In genomic region chr19:53103141-53103902, GRCh38 we compare ENCODE assay signal across 8 cellular contexts. TPM values are rescaled to one million over a fixed set of nuclear protein-coding genes. Genes with fewer than 3 reads are reported as not detected.
DNase-seq lines count a peak whose midpoint lies in the region; ATAC-seq and TF ChIP-seq lines count a peak whose summit lies in the region.

Gene ZNF160, minus strand, starts transcription at chr19:53103422. Its CDS starts 17,146 bp downstream, at chr19:53086276.

- peak within 1 kb of the TSS; percentile 97 for H3K9ac ChIP-seq in adipocyte (ENCODE audit: low read length)
- peak within 1 kb of the TSS; percentile 82 for H3K9ac ChIP-seq in parathyroid adenoma

- TF ChIP-seq CTCF in cardiac muscle cell (IDR thresholded peaks at IDR 0.05; ENCODE audit: low read depth, low read length) (no peak), parathyroid adenoma (IDR thresholded peaks at IDR 0.05) (no peak), tibial nerve (IDR thresholded peaks at IDR 0.05) (no peak)

- H3K4me1 ChIP-seq in adipocyte (ENCODE audit: control insufficient read depth, insufficient read depth, low read length): peaks cover 11% of the 10 kb centered on the region
- H3K4me1 ChIP-seq in cardiac muscle cell (ENCODE audit: low read depth): peaks cover 13% of the 10 kb centered on the region
- H3K4me1 ChIP-seq in parathyroid adenoma: peaks cover 2% of the 10 kb centered on the region
- peaks cover 0 to 33% (median 12%) of the 10 kb centered on the region in 4 donors for H3K4me1 ChIP-seq in tibial nerve

- H3K27ac ChIP-seq in cardiac muscle cell (peak within 1 kb of the TSS; percentile 36), parathyroid adenoma (peak within 1 kb of the TSS; percentile 88), tibial nerve (peak within 1 kb of the TSS; percentile 78 to 94 (median 92))

- H3K9me3 ChIP-seq in adipocyte (ENCODE audit: control insufficient read depth, low read length): peaks cover 5% of the 10 kb centered on the region
- no peaks in the 10 kb centered on the region for H3K9me3 ChIP-seq in cardiac muscle cell (ENCODE audit: low read depth)
- no peaks in the 10 kb centered on the region for H3K9me3 ChIP-seq in parathyroid adenoma (ENCODE audit: control insufficient read depth, low read length)
- peaks cover 0 to 4% (median 1%) of the 10 kb centered on the region in 4 donors for H3K9me3 ChIP-seq in tibial nerve

- peak; percentile 96 to 98 (median 97) for DNase-seq in NCI-H1417 (lab: John Stamatoyannopoulos, UW)
- peak; percentile 97 for DNase-seq in T follicular helper cell (ENCODE audit: low read depth)
- peak; percentile 100 for DNase-seq in adipocyte (ENCODE audit: low read depth)
- DNase-seq in cardiac muscle cell (ENCODE audit: low read depth in 1 of 2, low spot score in 1 of 2): peak; percentile 98
- DNase-seq in tibial nerve (ENCODE audit: low spot score in 2 of 2): peak; percentile 96 to 98

- peak; percentile 96 for ATAC-seq in HG02642 (IDR thresholded peaks at IDR 0.05; ENCODE audit: poor library complexity, unreplicated experiment)

- H3K4me3 ChIP-seq in adipocyte (ENCODE audit: low read length) (peak within 1 kb of the TSS; percentile 99), cardiac muscle cell (peak within 1 kb of the TSS; percentile 86), parathyroid adenoma (ENCODE audit: low read depth, low read length) (peak within 1 kb of the TSS; percentile 93), tibial nerve (peak within 1 kb of the TSS; percentile 63 to 98 (median 86))

- peaks cover 30% of the 10 kb centered on the region for H3K79me2 ChIP-seq in parathyroid adenoma

- H3K27me3 ChIP-seq in adipocyte (replicated peaks; ENCODE audit: control insufficient read depth, insufficient read depth, low read length) (no peaks in the 10 kb centered on the region), cardiac muscle cell (no peaks in the 10 kb centered on the region), parathyroid adenoma (ENCODE audit: control insufficient read depth, insufficient read depth, low read length) (no peaks in the 10 kb centered on the region), tibial nerve (no peaks in the 10 kb centered on the region)

- H3K36me3 ChIP-seq in adipocyte (ENCODE audit: control insufficient read depth, insufficient read depth, low read length, severe bottlenecking) (peaks cover 16% of the 10 kb centered on the region), cardiac muscle cell (peaks cover 5% of the 10 kb centered on the region), parathyroid adenoma (ENCODE audit: control insufficient read depth, insufficient read depth, low read length) (no peaks in the 10 kb centered on the region), tibial nerve (peaks cover 0 to 21% (median 0%) of the 10 kb centered on the region in 3 donors)

- peak; percentile 83 for TF ChIP-seq POLR2A in GM10847 (IDR thresholded peaks at IDR 0.05; ENCODE audit: extremely low read depth, insufficient read length)
- peak; percentile 71 to 81 for TF ChIP-seq POLR2A in tibial nerve (IDR thresholded peaks at IDR 0.05)

- peak within 1 kb of the TSS; percentile 95 for H3K4me2 ChIP-seq in parathyroid adenoma (ENCODE audit: low read length)

- peak; percentile 57 to 93 for TF ChIP-seq EP300 in tibial nerve (IDR thresholded peaks at IDR 0.05)

- WGBS in tibial nerve, 2 donors: 1 to 2% methylated on average over 53 to 60 of the region's 60 CpGs

- H2AFZ ChIP-seq in parathyroid adenoma: peak within 1 kb of the TSS; percentile 87

RNA-seq across cellular contexts. Expression of gene ZNF160, which starts in this region (rescaled TPM):
- 56.3 and 110 TPM in 2 replicates for total RNA-seq in cardiac muscle cell
- 53.8 and 83.5 TPM in 2 replicates for polyA plus RNA-seq in cardiac muscle cell
- total RNA-seq in tibial nerve: 10 to 100 TPM; 38.9 to 65.7 (median 45.4) TPM

Comparison
In these comparisons a context has a peak if more than half of its experiments do, and no peak if none do; other contexts are left out.
1. Peak in every context shown above with its lines: DNase-seq, ATAC-seq, H3K4me3 ChIP-seq and H3K27ac ChIP-seq.
2. H3K27ac ChIP-seq: peak in every context shown above with its lines; median percentile 92 in tibial nerve; 88 in parathyroid adenoma; 36 in cardiac muscle cell.